ENCODE assay signal across 8 cellular contexts in genomic region chr10:103888113-103888841, GRCh38. TPM values are rescaled to one million over a fixed set of nuclear protein-coding genes. Genes with fewer than 3 reads are reported as not detected.
DNase-seq lines count a peak whose midpoint lies in the region; ATAC-seq, FAIRE-seq and TF ChIP-seq lines count a peak whose summit lies in the region.

No MANE protein-coding gene starts in this region.

- H2AFZ ChIP-seq in astrocyte (ENCODE audit: low read depth, low read length), result peak overlapping the region; percentile 37

- H3K9me3 ChIP-seq in astrocyte (ENCODE audit: insufficient read depth, low read depth, low read length), result no peaks in the 10 kb centered on the region

- ATAC-seq in HG03066 (IDR thresholded peaks at IDR 0.05; ENCODE audit: low read depth, unreplicated experiment) (peak; percentile 68), left ventricle myocardium superior (peak; percentile 61), GM21390 (IDR thresholded peaks at IDR 0.05; ENCODE audit: unreplicated experiment) (no peak)

- no peaks in the 10 kb centered on the region for H3K9me3 Mint-ChIP-seq in astrocyte (ENCODE audit: unreplicated experiment)

- H3K36me3 Mint-ChIP-seq in astrocyte (ENCODE audit: low read depth, unreplicated experiment), result peaks cover 7% of the 10 kb centered on the region

- peaks cover 19% of the 10 kb centered on the region for H3K4me1 Mint-ChIP-seq in astrocyte (ENCODE audit: low read depth, unreplicated experiment)

- peak overlapping the region; percentile 69 for H3K4me2 ChIP-seq in astrocyte (ENCODE audit: low read length)

- TF ChIP-seq CTCF in astrocyte (IDR thresholded peaks at IDR 0.05; ENCODE audit: insufficient read depth, low read depth, low read length), result peak; percentile 99

- no peak overlapping the region for H3K4me3 ChIP-seq in astrocyte (ENCODE audit: insufficient read depth, low read depth, low read length)

- peak overlapping the region; percentile 39 for H3K9ac ChIP-seq in astrocyte (ENCODE audit: low read length)

- no peaks in the 10 kb centered on the region for H3K27me3 ChIP-seq in astrocyte (ENCODE audit: insufficient read depth, low read length)

- no peaks in the 10 kb centered on the region for H3K27me3 Mint-ChIP-seq in astrocyte (ENCODE audit: low read depth, unreplicated experiment)

- H3K4me3 Mint-ChIP-seq in astrocyte (ENCODE audit: unreplicated experiment), result no peak overlapping the region

- peak overlapping the region; percentile 84 for H3K27ac Mint-ChIP-seq in astrocyte (ENCODE audit: unreplicated experiment)

- intact Hi-C loops in left ventricle myocardium superior (cut with micrococcal nuclease), result loop anchor here (5.0 to 10.0 kb wide), 2 partner anchors 107 to 324 kb away; no protein-coding TSS in a partner anchor

- peak; percentile 84 for FAIRE-seq in astrocyte (lab: Jason Lieb, UNC)

- peaks cover 23% of the 10 kb centered on the region for H3K4me1 ChIP-seq in astrocyte (ENCODE audit: insufficient read depth, low read length)

- DNase-seq in stimulated activated CD4-positive, alpha-beta T cell treated with anti-CD3 and anti-CD28 coated beads, Interleukin-4, amount 100 ng/mL, for 1 hour, result peak; percentile 11
- DNase-seq in stimulated activated CD4-positive, alpha-beta T cell treated with anti-CD3 and anti-CD28 coated beads, Interleukin-4, amount 100 ng/mL, for 24 hours, result no peak
- DNase-seq in NCI-H69 (lab: John Stamatoyannopoulos, UW) (peak; percentile 77), astrocyte (ENCODE audit: low read depth) (peak; percentile 81), left ventricle myocardium superior (peak; percentile 60), retina (peak; percentile 37)

- no peaks in the 10 kb centered on the region for H3K79me2 ChIP-seq in astrocyte (ENCODE audit: insufficient read depth, low read length)

- H3K36me3 ChIP-seq in astrocyte (ENCODE audit: insufficient read depth, low read length), result peaks cover 10% of the 10 kb centered on the region

- peak overlapping the region; percentile 51 for H3K27ac ChIP-seq in astrocyte (ENCODE audit: low read depth, low read length)

- H4K20me1 ChIP-seq in astrocyte (ENCODE audit: insufficient read depth, low read length), result peaks cover 4% of the 10 kb centered on the region

RNA-seq across cellular contexts. Expression of gene STN1, which starts 29.7 kb away (rescaled TPM):
- total RNA-seq in astrocyte, result 17.3 and 19.9 TPM in 2 replicates
- 33.2 TPM for total RNA-seq in left ventricle myocardium superior

RNA-seq across cellular contexts. Expression of gene SH3PXD2A, which starts 32.9 kb away (rescaled TPM):
- total RNA-seq in astrocyte, result 17.3 and 25.8 TPM in 2 replicates
- 28.6 TPM for total RNA-seq in left ventricle myocardium superior
